27 cellular contexts compared by ENCODE assay signal in the genomic region with DNA sequence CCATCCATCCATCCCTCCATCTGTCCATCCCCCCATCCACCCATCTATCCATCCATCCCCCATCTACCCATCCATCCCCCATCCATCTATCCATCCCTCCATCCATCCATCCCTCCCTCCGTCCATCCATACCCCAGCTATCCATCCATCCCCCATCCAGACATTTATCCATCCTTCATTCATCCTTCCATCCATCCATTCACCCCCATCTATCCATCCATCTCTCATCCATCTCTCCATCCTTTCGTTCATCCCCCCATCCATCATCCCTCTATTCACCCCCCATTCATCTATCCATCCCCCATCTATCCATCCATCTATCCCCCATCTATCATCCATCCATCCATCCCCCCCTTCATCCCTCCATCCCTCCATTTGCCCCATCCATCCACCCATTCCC.
"Had no signal": no experiment of that assay in that cellular context is flagged by ENCODE, and none has a peak within 500 bp of the region (broad histone marks: within the 10 kb centered on the region; RNA-seq: fewer than 3 reads in every experiment).

No MANE protein-coding gene starts in this region.

- H3K9me3 ChIP-seq: esophagus squamous epithelium, gastrocnemius medialis, heart right ventricle, left lung, lower lobe of right lung, mucosa of descending colon had no signal

- ATAC-seq: esophagus mucosa, gastrocnemius medialis, heart right ventricle, left cardiac atrium, left lung, left ventricle myocardium superior, lower lobe of right lung, mucosa of descending colon had no signal

- H3K27ac ChIP-seq: coronary artery, dorsolateral prefrontal cortex, epithelial cell of prostate, esophagus squamous epithelium, gastrocnemius medialis, heart right ventricle, left lung, lower lobe of right lung had no signal

- DNase-seq: dermis blood vessel endothelial cell; dorsolateral prefrontal cortex; effector CD4-positive, alpha-beta T cell; effector memory CD4-positive, alpha-beta T cell; endodermal cell; erythroblast; esophagus squamous epithelium; foreskin fibroblast; foreskin melanocyte; gastrocnemius medialis; glutamatergic neuron; head of caudate nucleus; heart right ventricle; hippocampal formation; left cardiac atrium; left ventricle myocardium superior; mesenchymal stem cell; mucosa of descending colon had no signal

- H3K36me3 ChIP-seq: esophagus squamous epithelium, gastrocnemius medialis, heart right ventricle, left lung, lower lobe of right lung had no signal

- H3K27me3 ChIP-seq: dorsolateral prefrontal cortex had no signal

- FAIRE-seq: colon, endometrium, islet of Langerhans, keratinocyte had no signal

- H3K4me3 ChIP-seq: coronary artery, dorsolateral prefrontal cortex, esophagus squamous epithelium, gastrocnemius medialis, heart right ventricle, left lung, lower lobe of right lung, mucosa of descending colon had no signal

- H3K4me1 ChIP-seq: esophagus squamous epithelium, gastrocnemius medialis, heart right ventricle, left lung, lower lobe of right lung had no signal
